Comparison of ENCODE assay signal across 16 cellular contexts in genomic region chr14:32399920-32400319, GRCh38.
"Had no signal": no experiment of that assay in that cellular context is flagged by ENCODE, and none has a peak within 500 bp of the region (broad histone marks: within the 10 kb centered on the region; RNA-seq: fewer than 3 reads in every experiment).

No MANE protein-coding gene starts in this region.

- ATAC-seq: activated CD4-positive, alpha-beta T cell treated with anti-CD3 and anti-CD28 coated beads for 36 hours; T-cell had no signal

- DNase-seq: activated CD4-positive, alpha-beta memory T cell treated with anti-CD3 and anti-CD28 coated beads, Interleukin-2, amount 10 ng/mL, durations not matched to agents 7 days and 5 days; activated CD4-positive, alpha-beta T cell treated with anti-CD3 and anti-CD28 coated beads for 36 hours; activated CD4-positive, alpha-beta T cell treated with anti-CD3 and anti-CD28 coated beads, Interleukin-2, amount 50 U/mL, for 1 hour; activated CD8-positive, alpha-beta memory T cell treated with anti-CD3 and anti-CD28 coated beads, Interleukin-2, amount 50 U/mL, for 4 hours; aorta; central memory CD4-positive, alpha-beta T cell; NCI-H1105 treated with DMSO at 0.1 percent for 48 hours; NCI-H1436 treated with DMSO at 0.1 percent for 48 hours; NCI-H187; NCI-H2081; NCI-H446; NCI-H524; SHP77 treated with DMSO at 0.1 percent for 48 hours; T-cell; T-helper 2 cell; T1000 had no signal
